8 cellular contexts compared by ENCODE assay signal in genomic region chr19:54207193-54207592, GRCh38. TPM values are rescaled to one million over a fixed set of nuclear protein-coding genes. Genes with fewer than 3 reads are reported as not detected.
DNase-seq lines count a peak whose midpoint lies in the region; ATAC-seq and TF ChIP-seq lines count a peak whose summit lies in the region.
"Not testable (repeated sequence)": the region's sequence is repeated elsewhere in the genome, so short reads cannot be mapped to it uniquely, and the experiment has no call there.
"Had no signal": no experiment of that assay in that cellular context is flagged by ENCODE, and none has a peak within 500 bp of the region (broad histone marks: within the 10 kb centered on the region; RNA-seq: fewer than 3 reads in every experiment).

No MANE protein-coding gene starts in this region.

- H3K27me3 Mint-ChIP-seq in activated T-helper 1 cell treated with anti-CD3 and anti-CD28 coated beads, Interleukin-12 subunit alpha, Interleukin-12 subunit beta, Interleukin-2, Interleukin-4 antibody, amounts not matched to agents 30 ng/mL and 10 ng/mL and 1 ng/mL, durations not matched to agents 14 hours and 24 hours and 36 hours (ENCODE audit: insufficient read depth); central memory CD8-positive, alpha-beta T cell: not testable (repeated sequence)

- not testable (repeated sequence) for TF ChIP-seq CTCF in OCI-LY1 (IDR thresholded peaks at IDR 0.05; ENCODE audit: low read length); left lung (IDR thresholded peaks at IDR 0.05); psoas muscle (IDR thresholded peaks at IDR 0.05); upper lobe of left lung (IDR thresholded peaks at IDR 0.05)

- not testable (repeated sequence) for H2AFZ ChIP-seq in OCI-LY1 (ENCODE audit: low read length)

- not testable (repeated sequence) for TF ChIP-seq POLR2A in upper lobe of left lung (IDR thresholded peaks at IDR 0.05)

- 67 to 73% (median 69%) methylated on average over 23 of the region's 23 CpGs for WGBS in psoas muscle, 3 donors
- WGBS in upper lobe of left lung, 2 donors: 72 to 73% methylated on average over 22 to 23 of the region's 23 CpGs

- H3K4me1 ChIP-seq in OCI-LY1 (ENCODE audit: insufficient read depth, low read length, severe bottlenecking): peaks cover 59% of the 10 kb centered on the region
- H3K4me1 ChIP-seq in left lung: peaks cover 86 to 98% of the 10 kb centered on the region in 2 donors
- H3K4me1 ChIP-seq in psoas muscle: peaks cover 74% of the 10 kb centered on the region
- peaks cover 76 to 93% (median 91%) of the 10 kb centered on the region in 4 donors for H3K4me1 ChIP-seq in upper lobe of left lung

- peaks cover 74% of the 10 kb centered on the region for H3K36me3 Mint-ChIP-seq in activated T-helper 1 cell treated with anti-CD3 and anti-CD28 coated beads, Interleukin-12 subunit alpha, Interleukin-12 subunit beta, Interleukin-2, Interleukin-4 antibody, amounts not matched to agents 30 ng/mL and 10 ng/mL and 1 ng/mL, durations not matched to agents 14 hours and 24 hours and 36 hours (ENCODE audit: low read depth)
- peaks cover 65% of the 10 kb centered on the region for H3K36me3 Mint-ChIP-seq in central memory CD8-positive, alpha-beta T cell (ENCODE audit: insufficient read depth)

- peak overlapping the region; percentile 95 for H3K4me3 Mint-ChIP-seq in activated T-helper 1 cell treated with anti-CD3 and anti-CD28 coated beads, Interleukin-12 subunit alpha, Interleukin-12 subunit beta, Interleukin-2, Interleukin-4 antibody, amounts not matched to agents 30 ng/mL and 10 ng/mL and 1 ng/mL, durations not matched to agents 14 hours and 24 hours and 36 hours
- peak overlapping the region; percentile 50 for H3K4me3 Mint-ChIP-seq in central memory CD8-positive, alpha-beta T cell

- H3K79me2 ChIP-seq in OCI-LY1 (ENCODE audit: insufficient read depth, low read length): peaks cover 30% of the 10 kb centered on the region

- H3K27me3 ChIP-seq in OCI-LY1 (ENCODE audit: insufficient read depth, low read length); left lung; psoas muscle (ENCODE audit: insufficient read depth in 3 of 3, low read length in 2 of 3); upper lobe of left lung: not testable (repeated sequence)

- DNase-seq in activated T-helper 1 cell treated with anti-CD3 and anti-CD28 coated beads, Interleukin-12 subunit alpha, Interleukin-12 subunit beta, Interleukin-2, Interleukin-4 antibody, amounts not matched to agents 30 ng/mL and 10 ng/mL and 1 ng/mL, durations not matched to agents 14 hours and 24 hours and 36 hours (ENCODE audit: low spot score); central memory CD8-positive, alpha-beta T cell (ENCODE audit: low spot score in 2 of 2); psoas muscle: not testable (repeated sequence)
- DNase-seq in left lung: peak in 1 of 2 donors; percentile 90
- peak in 1 of 2 donors; percentile 85 for DNase-seq in upper lobe of left lung

- H3K9me3 ChIP-seq in OCI-LY1 (ENCODE audit: low read length); left lung; psoas muscle; upper lobe of left lung: not testable (repeated sequence)

- not testable (repeated sequence) for H3K27ac ChIP-seq in OCI-LY1 (ENCODE audit: low read depth, low read length, poor library complexity, severe bottlenecking); psoas muscle
- H3K27ac ChIP-seq in left lung: peak overlapping the region; percentile 90 to 97
- peak overlapping the region; percentile 89 to 96 (median 95) for H3K27ac ChIP-seq in upper lobe of left lung

- H3K36me3 ChIP-seq in OCI-LY1 (ENCODE audit: insufficient read depth, low read length) (peaks cover 93% of the 10 kb centered on the region), left lung (peaks cover 3 to 66% of the 10 kb centered on the region in 2 donors), psoas muscle (ENCODE audit: insufficient read depth in 1 of 2, low read depth in 1 of 2) (peaks cover 21 to 66% of the 10 kb centered on the region in 2 donors), upper lobe of left lung (peaks cover 3 to 66% (median 54%) of the 10 kb centered on the region in 4 donors)

- H3K4me1 Mint-ChIP-seq in activated T-helper 1 cell treated with anti-CD3 and anti-CD28 coated beads, Interleukin-12 subunit alpha, Interleukin-12 subunit beta, Interleukin-2, Interleukin-4 antibody, amounts not matched to agents 30 ng/mL and 10 ng/mL and 1 ng/mL, durations not matched to agents 14 hours and 24 hours and 36 hours (ENCODE audit: low read depth): peaks cover 89% of the 10 kb centered on the region
- H3K4me1 Mint-ChIP-seq in central memory CD8-positive, alpha-beta T cell: peaks cover 69% of the 10 kb centered on the region

- peak overlapping the region; percentile 95 for H3K27ac Mint-ChIP-seq in activated T-helper 1 cell treated with anti-CD3 and anti-CD28 coated beads, Interleukin-12 subunit alpha, Interleukin-12 subunit beta, Interleukin-2, Interleukin-4 antibody, amounts not matched to agents 30 ng/mL and 10 ng/mL and 1 ng/mL, durations not matched to agents 14 hours and 24 hours and 36 hours
- peak overlapping the region; percentile 79 for H3K27ac Mint-ChIP-seq in central memory CD8-positive, alpha-beta T cell (ENCODE audit: low read depth)

- peak overlapping the region; percentile 22; the same call in 1 of the 2 replicates for H3K4me2 ChIP-seq in OCI-LY1 (ENCODE audit: low read length)

- not testable (repeated sequence) for TF ChIP-seq EP300 in upper lobe of left lung (IDR thresholded peaks at IDR 0.05)

- H3K9ac ChIP-seq in OCI-LY1 (ENCODE audit: low read length): not testable (repeated sequence)

- H3K4me3 ChIP-seq in OCI-LY1 (ENCODE audit: low read depth, low read length, poor library complexity, severe bottlenecking): not testable (repeated sequence)
- H3K4me3 ChIP-seq in left lung (peak overlapping the region in 1 of 2 donors; percentile 90), psoas muscle (peak overlapping the region; percentile 18), upper lobe of left lung (peak overlapping the region in 2 of 4 donors; percentile 2 to 86)

- not testable (repeated sequence) for ATAC-seq in central memory CD8-positive, alpha-beta T cell (replicated peaks; ENCODE audit: extremely low read depth, poor library complexity, severe bottlenecking); left lung; psoas muscle; upper lobe of left lung (ENCODE audit: low FRiP score in 2 of 2)

- not testable (repeated sequence) for H4K20me1 ChIP-seq in OCI-LY1 (ENCODE audit: insufficient read depth, low read length)

- not testable (repeated sequence) for H3K9me3 Mint-ChIP-seq in activated T-helper 1 cell treated with anti-CD3 and anti-CD28 coated beads, Interleukin-12 subunit alpha, Interleukin-12 subunit beta, Interleukin-2, Interleukin-4 antibody, amounts not matched to agents 30 ng/mL and 10 ng/mL and 1 ng/mL, durations not matched to agents 14 hours and 24 hours and 36 hours; central memory CD8-positive, alpha-beta T cell

- H3K9me2 ChIP-seq in OCI-LY1 (ENCODE audit: low read depth, low read length): not testable (repeated sequence)

- H3F3A ChIP-seq in OCI-LY1 (ENCODE audit: insufficient read depth, low read length): not testable (repeated sequence)

- intact Hi-C loops in activated T-helper 1 cell treated with anti-CD3 and anti-CD28 coated beads, Interleukin-12 subunit alpha, Interleukin-12 subunit beta, Interleukin-2, Interleukin-4 antibody, amounts not matched to agents 30 ng/mL and 10 ng/mL and 1 ng/mL, durations not matched to agents 14 hours and 24 hours and 36 hours (cut with micrococcal nuclease); left lung (cut with DNase I); psoas muscle (cut with DNase I): not testable (repeated sequence)

RNA-seq across cellular contexts. Expression of gene RPS9, which starts 6.5 kb away (rescaled TPM):
- total RNA-seq in activated T-helper 1 cell treated with anti-CD3 and anti-CD28 coated beads, Interleukin-12 subunit alpha, Interleukin-12 subunit beta, Interleukin-2, Interleukin-4 antibody, amounts not matched to agents 30 ng/mL and 10 ng/mL and 1 ng/mL, durations not matched to agents 14 hours and 24 hours and 36 hours: 1,475 and 1,511 TPM in 2 replicates
- total RNA-seq in left lung (1,000 to 10,000 TPM; 1,023 to 1,099 TPM), psoas muscle (100 to 1,000 TPM; 479 to 705 (median 663) TPM), upper lobe of left lung (1,000 to 10,000 TPM in 5 of 6 donors, 100 to 1,000 TPM in 1; 985 to 1,704 (median 1,208) TPM)
- 1,000 to 10,000 TPM; 1,294 to 2,049 (median 1,972) TPM for polyA plus RNA-seq in psoas muscle

RNA-seq across cellular contexts. Expression of gene LILRB3, which starts 15.6 kb away (rescaled TPM):
- total RNA-seq in activated T-helper 1 cell treated with anti-CD3 and anti-CD28 coated beads, Interleukin-12 subunit alpha, Interleukin-12 subunit beta, Interleukin-2, Interleukin-4 antibody, amounts not matched to agents 30 ng/mL and 10 ng/mL and 1 ng/mL, durations not matched to agents 14 hours and 24 hours and 36 hours: 0.67 and 0.78 TPM in 2 replicates
- total RNA-seq in left lung (10 to 100 TPM; 21.8 to 90.8 TPM), psoas muscle (1 to 10 TPM; 1.9 to 3.8 (median 2.3) TPM), upper lobe of left lung (100 to 1,000 TPM in 1 of 6 donors, 10 to 100 TPM in 5; 43.4 to 106 (median 70.7) TPM)
- polyA plus RNA-seq in psoas muscle: 1 to 10 TPM in 1 of 3 donors, under 1 TPM in 2; 0.32 to 1.2 (median 0.40) TPM
- total RNA-seq: Daoy, foreskin keratinocyte had no signal

RNA-seq across cellular contexts. Expression of gene TSEN34, which starts 16.1 kb away (rescaled TPM):
- total RNA-seq in activated T-helper 1 cell treated with anti-CD3 and anti-CD28 coated beads, Interleukin-12 subunit alpha, Interleukin-12 subunit beta, Interleukin-2, Interleukin-4 antibody, amounts not matched to agents 30 ng/mL and 10 ng/mL and 1 ng/mL, durations not matched to agents 14 hours and 24 hours and 36 hours: 20.1 and 20.9 TPM in 2 replicates
- total RNA-seq in left lung (10 to 100 TPM; 32.2 to 34.4 TPM), psoas muscle (10 to 100 TPM; 17.4 to 44.6 (median 19.2) TPM), upper lobe of left lung (10 to 100 TPM; 43.2 to 78.4 (median 49.7) TPM)
- polyA plus RNA-seq in psoas muscle: 10 to 100 TPM; 15.5 to 42.6 (median 24.5) TPM

RNA-seq across cellular contexts. Expression of gene MBOAT7, which starts 17.8 kb away (rescaled TPM):
- total RNA-seq in activated T-helper 1 cell treated with anti-CD3 and anti-CD28 coated beads, Interleukin-12 subunit alpha, Interleukin-12 subunit beta, Interleukin-2, Interleukin-4 antibody, amounts not matched to agents 30 ng/mL and 10 ng/mL and 1 ng/mL, durations not matched to agents 14 hours and 24 hours and 36 hours: 255 and 263 TPM in 2 replicates
- total RNA-seq in left lung (100 to 1,000 TPM in 1 of 2 donors, 10 to 100 TPM in 1; 98.5 to 102 TPM), psoas muscle (10 to 100 TPM in 3 of 4 donors, 1 to 10 TPM in 1; 6.2 to 17.8 (median 11.4) TPM), upper lobe of left lung (100 to 1,000 TPM in 1 of 6 donors, 10 to 100 TPM in 5; 43.7 to 121 (median 75.4) TPM)
- 10 to 100 TPM in 1 of 3 donors, 1 to 10 TPM in 2; 6.3 to 11.4 (median 8.4) TPM for polyA plus RNA-seq in psoas muscle

RNA-seq across cellular contexts. Expression of gene TMC4, which starts 34.2 kb away (rescaled TPM):
- 0.73 and 0.83 TPM in 2 replicates for total RNA-seq in activated T-helper 1 cell treated with anti-CD3 and anti-CD28 coated beads, Interleukin-12 subunit alpha, Interleukin-12 subunit beta, Interleukin-2, Interleukin-4 antibody, amounts not matched to agents 30 ng/mL and 10 ng/mL and 1 ng/mL, durations not matched to agents 14 hours and 24 hours and 36 hours
- 10 to 100 TPM; 45.3 to 74.0 TPM for total RNA-seq in left lung
- 1 to 10 TPM in 1 of 4 donors, under 1 TPM in 2, not detected in 1; 0.55 to 2.5 (median 0.74) TPM for total RNA-seq in psoas muscle
- polyA plus RNA-seq in psoas muscle: under 1 TPM; 0.64 to 0.70 (median 0.70) TPM
- 100 to 1,000 TPM in 1 of 6 donors, 10 to 100 TPM in 5; 35.7 to 116 (median 48.5) TPM for total RNA-seq in upper lobe of left lung

Comparison
In these comparisons a context has a peak if more than half of its experiments do, and no peak if none do; other contexts are left out.
1. RNA of gene LILRB3, which starts 15.6 kb away (total RNA-seq): 21.8 to 90.8 TPM in left lung and 43.4 to 106 TPM in upper lobe of left lung; 1.9 to 3.8 TPM in psoas muscle and 0.67 to 0.78 TPM in activated T-helper 1 cell treated with anti-CD3 and anti-CD28 coated beads, Interleukin-12 subunit alpha, Interleukin-12 subunit beta, Interleukin-2, Interleukin-4 antibody, amounts not matched to agents 30 ng/mL and 10 ng/mL and 1 ng/mL, durations not matched to agents 14 hours and 24 hours and 36 hours; every median in the first group is over 4 times any median in the second.